In genomic region chr19:5264453-5264852, GRCh38 we compare ENCODE assay signal across 19 cellular contexts.
DNase-seq lines count a peak whose midpoint lies in the region; ATAC-seq, FAIRE-seq and TF ChIP-seq lines count a peak whose summit lies in the region.
"Had no signal": no experiment of that assay in that cellular context is flagged by ENCODE, and none has a peak within 500 bp of the region (broad histone marks: within the 10 kb centered on the region; RNA-seq: fewer than 3 reads in every experiment).

No MANE protein-coding gene starts in this region.

- no peak overlapping the region for H3K4me2 ChIP-seq in astrocyte (ENCODE audit: low read length)

- no peak overlapping the region for H3K4me3 Mint-ChIP-seq in astrocyte (ENCODE audit: unreplicated experiment)
- H3K4me3 Mint-ChIP-seq in immature natural killer cell, result no peak overlapping the region
- H3K4me3 Mint-ChIP-seq: CD14-positive monocyte; CD8-positive, alpha-beta T cell had no signal

- H2AFZ ChIP-seq in astrocyte (ENCODE audit: low read depth, low read length), result no peak overlapping the region

- H3K36me3 Mint-ChIP-seq in astrocyte (ENCODE audit: low read depth, unreplicated experiment) (peaks cover 17% of the 10 kb centered on the region), immature natural killer cell (no peaks in the 10 kb centered on the region)
- H3K36me3 Mint-ChIP-seq: CD14-positive monocyte had no signal

- H3K27me3 Mint-ChIP-seq in astrocyte (ENCODE audit: low read depth, unreplicated experiment) (no peaks in the 10 kb centered on the region), immature natural killer cell (ENCODE audit: low read depth in 3 of 3) (peaks cover 0 to 5% (median 2%) of the 10 kb centered on the region in 3 donors)

- no peak for TF ChIP-seq POLR2A in heart left ventricle (IDR thresholded peaks at IDR 0.05)

- TF ChIP-seq CTCF in heart left ventricle (IDR thresholded peaks at IDR 0.05) (no peak), astrocyte (IDR thresholded peaks at IDR 0.05; ENCODE audit: insufficient read depth, low read depth, low read length) (no peak)

- H3K4me1 Mint-ChIP-seq in astrocyte (ENCODE audit: low read depth, unreplicated experiment) (peaks cover 10% of the 10 kb centered on the region), immature natural killer cell (peaks cover 0 to 3% of the 10 kb centered on the region in 2 donors)

- H3K79me2 ChIP-seq in astrocyte (ENCODE audit: insufficient read depth, low read length), result no peaks in the 10 kb centered on the region

- H3K9me3 ChIP-seq in heart left ventricle (no peaks in the 10 kb centered on the region), astrocyte (ENCODE audit: insufficient read depth, low read depth, low read length) (no peaks in the 10 kb centered on the region)
- H3K9me3 ChIP-seq: HAP-1 had no signal

- no peak for FAIRE-seq in astrocyte (lab: Jason Lieb, UNC)
- FAIRE-seq: D721Med, GM12892, H1 had no signal

- no peak for ATAC-seq in Right ventricle myocardium superior (ENCODE audit: poor library complexity)
- no peak for ATAC-seq in heart left ventricle
- ATAC-seq in GM21825 (IDR thresholded peaks at IDR 0.05; ENCODE audit: unreplicated experiment), result no peak
- ATAC-seq: CD8-positive, alpha-beta T cell had no signal

- H3K9me3 Mint-ChIP-seq in astrocyte (ENCODE audit: unreplicated experiment), result no peaks in the 10 kb centered on the region
- H3K9me3 Mint-ChIP-seq in immature natural killer cell, result no peaks in the 10 kb centered on the region
- H3K9me3 Mint-ChIP-seq: CD14-positive monocyte; CD8-positive, alpha-beta T cell had no signal

- H4K20me1 ChIP-seq in astrocyte (ENCODE audit: insufficient read depth, low read length), result no peaks in the 10 kb centered on the region

- H3K27me3 ChIP-seq in heart left ventricle (no peaks in the 10 kb centered on the region), astrocyte (ENCODE audit: insufficient read depth, low read length) (no peaks in the 10 kb centered on the region)

- intact Hi-C loops in Right ventricle myocardium superior (cut with DNase I) (no loop called here), heart left ventricle (cut with DNase I) (no loop called here)

- H3K4me1 ChIP-seq in heart left ventricle (no peaks in the 10 kb centered on the region), astrocyte (ENCODE audit: insufficient read depth, low read length) (no peaks in the 10 kb centered on the region)
- H3K4me1 ChIP-seq: HAP-1 had no signal

- no peak overlapping the region for H3K9ac ChIP-seq in astrocyte (ENCODE audit: low read length)

- H3K4me3 ChIP-seq in heart left ventricle (no peak overlapping the region), astrocyte (ENCODE audit: insufficient read depth, low read depth, low read length) (no peak overlapping the region)
- H3K4me3 ChIP-seq: HAP-1 had no signal

- DNase-seq in Right ventricle myocardium superior, result peak; percentile 8
- DNase-seq in heart left ventricle, result no peak
- no peak for DNase-seq in astrocyte (ENCODE audit: low read depth)
- peak; percentile 76 for DNase-seq in myocyte (ENCODE audit: low read depth)
- DNase-seq in central memory CD4-positive, alpha-beta T cell, result no peak
- DNase-seq in immature natural killer cell, result no peak
- DNase-seq: CD8-positive, alpha-beta T cell; COR-L47; DMS153; DMS79 treated with DMSO at 0.1 percent for 48 hours; EL; GDM1 had no signal

- H3K27ac Mint-ChIP-seq in astrocyte (ENCODE audit: unreplicated experiment) (peak overlapping the region; percentile 71), immature natural killer cell (peak overlapping the region in 1 of 6 donors; percentile 25)
- H3K27ac Mint-ChIP-seq: CD8-positive, alpha-beta T cell had no signal

- 92 to 96% (median 94%) methylated on average over 7 of the region's 7 CpGs for WGBS in heart left ventricle, 4 donors

- H3K27ac ChIP-seq in heart left ventricle (no peak overlapping the region), astrocyte (ENCODE audit: low read depth, low read length) (no peak overlapping the region)
- H3K27ac ChIP-seq: 22Rv1 had no signal

- H3K36me3 ChIP-seq in heart left ventricle (peaks cover 0 to 44% (median 26%) of the 10 kb centered on the region in 9 donors), astrocyte (ENCODE audit: insufficient read depth, low read length) (peaks cover 2% of the 10 kb centered on the region)

Comparison
In these comparisons a context has a peak if more than half of its experiments do, and no peak if none do; other contexts are left out.
1. DNase-seq: peak in Right ventricle myocardium superior (single experiment) and myocyte (single experiment); none in heart left ventricle (0 of 5), astrocyte (single experiment), central memory CD4-positive, alpha-beta T cell (single experiment) and immature natural killer cell (0 of 3).